Comparison of ENCODE assay signal across 16 cellular contexts in the genomic region with DNA sequence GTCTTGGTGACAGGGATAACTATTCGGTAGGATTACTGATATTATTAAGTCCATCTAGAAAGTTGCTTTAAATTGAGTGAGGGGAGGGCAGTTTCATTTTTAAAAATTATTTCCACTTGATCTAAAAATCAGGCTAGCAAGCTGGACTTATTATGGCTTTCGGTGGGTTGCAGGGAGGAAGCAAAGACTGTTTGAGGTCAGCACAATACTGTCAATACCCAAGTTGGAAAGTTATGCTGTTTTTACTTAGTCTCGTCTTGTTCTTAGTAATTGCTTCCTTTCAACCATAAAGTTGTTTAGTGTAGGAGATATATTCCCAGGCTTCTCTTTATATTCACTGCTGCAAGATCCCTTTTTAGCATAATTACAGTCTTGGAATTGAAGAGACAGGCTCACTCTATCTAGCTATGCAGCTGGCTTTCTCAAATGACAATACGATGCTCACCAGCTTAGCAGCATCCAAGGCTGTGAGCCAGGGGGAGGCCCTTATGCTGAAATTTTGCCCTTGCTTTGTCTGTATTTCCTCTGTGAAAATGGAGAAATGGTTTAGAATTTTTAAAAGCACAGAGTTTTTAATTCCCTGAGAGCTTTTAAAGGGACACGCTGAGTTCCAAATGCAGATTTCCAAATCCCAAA.
"Had no signal": no experiment of that assay in that cellular context is flagged by ENCODE, and none has a peak within 500 bp of the region (broad histone marks: within the 10 kb centered on the region; RNA-seq: fewer than 3 reads in every experiment).

No MANE protein-coding gene starts in this region.

- H3K27me3 ChIP-seq: breast epithelium, sigmoid colon had no signal

- H3K4me3 ChIP-seq: breast epithelium, mucosa of descending colon, sigmoid colon had no signal

- ATAC-seq: activated naive CD8-positive, alpha-beta T cell treated with anti-CD3 and anti-CD28 coated beads, Interleukin-2, amount 50 U/mL, for 24 hours; activated T-helper 17 cell treated with anti-CD3 and anti-CD28 coated beads, Interleukin-2, amount 50 U/mL, for 72 hours; foreskin keratinocyte; mucosa of descending colon; naive thymus-derived CD4-positive, alpha-beta T cell; stimulated activated effector memory CD8-positive, alpha-beta T cell treated with anti-CD3 and anti-CD28 coated beads, Interleukin-12 subunit alpha, Interleukin-12 subunit beta, amount 100 ng/mL, for 72 hours had no signal

- H3K9me3 ChIP-seq: breast epithelium, mucosa of descending colon, sigmoid colon had no signal

- DNase-seq: activated CD4-positive, CD25-positive, alpha-beta regulatory T cell treated with anti-CD3 and anti-CD28 coated beads, Interleukin-2, amount 50 U/mL, for 72 hours; activated naive CD4-positive, alpha-beta T cell treated with Interleukin-2 at 50 U/mL for 16 hours; activated naive CD8-positive, alpha-beta T cell treated with anti-CD3 and anti-CD28 coated beads, Interleukin-2, amount 50 U/mL, for 24 hours; activated T-cell treated with anti-CD3 and anti-CD28 coated beads for 4 hours; aorta; cerebellar nuclear complex; effector memory CD4-positive, alpha-beta T cell; foreskin keratinocyte; islet precursor cell; mucosa of descending colon; naive thymus-derived CD4-positive, alpha-beta T cell; sigmoid colon; stimulated activated CD4-positive, alpha-beta T cell treated with anti-CD3 and anti-CD28 coated beads, Interleukin-1b, Interleukin-23, amount 100 ng/mL, for 48 hours had no signal

- H3K27ac ChIP-seq: breast epithelium, foreskin keratinocyte, sigmoid colon had no signal

- H3K4me1 ChIP-seq: breast epithelium, foreskin keratinocyte, sigmoid colon had no signal

- H3K36me3 ChIP-seq: breast epithelium, sigmoid colon had no signal
